1 cellular context compared by ENCODE assay signal in the genomic region with DNA sequence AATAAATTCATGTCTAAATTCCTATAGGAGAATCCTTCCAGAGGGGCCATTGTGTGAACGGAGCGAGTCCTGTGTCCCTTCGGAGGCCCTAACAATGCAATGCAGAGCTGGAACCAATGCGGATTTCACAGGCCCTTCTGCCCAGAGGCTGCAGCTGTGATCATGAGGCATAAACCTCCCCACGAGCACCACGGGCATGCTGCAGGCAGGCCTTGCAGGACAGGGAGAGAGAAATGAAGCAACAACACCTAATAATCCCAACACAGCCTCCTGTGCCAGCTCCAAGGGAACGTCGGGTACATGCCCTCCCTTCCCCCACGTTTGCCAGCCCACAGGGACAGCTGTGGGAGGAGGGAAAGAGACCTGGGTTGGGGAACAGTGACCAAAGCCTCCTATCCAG.
TF ChIP-seq lines count a peak whose summit lies in the region.

No MANE protein-coding gene starts in this region.

TF ChIP-seq in HepG2, 621 proteins besides CTCF, POLR2A, EP300 and RAD21:
- TF ChIP-seq AGO2 (optimal IDR thresholded peaks at IDR 0.05; ENCODE audit: low read depth, low read length) (peak; percentile 39), SP1 (IDR thresholded peaks at IDR 0.05) (no peak), SP1 (CRISPR knock-in tag; IDR thresholded peaks at IDR 0.05) (no peak), RBM22 (optimal IDR thresholded peaks at IDR 0.05; ENCODE audit: low read length) (peak; percentile 73), ELF1 (CRISPR knock-in tag; IDR thresholded peaks at IDR 0.05) (no peak), GZF1 (CRISPR knock-in tag; IDR thresholded peaks at IDR 0.05) (no peak)
